8 cellular contexts compared by ENCODE assay signal in genomic region chr1:200620273-200621131, GRCh38. TPM values are rescaled to one million over a fixed set of nuclear protein-coding genes. Genes with fewer than 3 reads are reported as not detected.
A peak's percentile ranks its signal among the peaks of the same experiment; 100 is the strongest.
DNase-seq lines count a peak whose midpoint lies in the region; ATAC-seq and TF ChIP-seq lines count a peak whose summit lies in the region.

TSS of gene KIF14 (minus strand) at chr1:200620751. CDS start at chr1:200618723, 2,028 bp downstream.

- peaks cover 7 to 42% (median 25%) of the 10 kb centered on the region in 4 donors for H3K4me1 Mint-ChIP-seq in CD4-positive, CD25-positive, alpha-beta regulatory T cell

- no peak for TF ChIP-seq CTCF in lower lobe of right lung (IDR thresholded peaks at IDR 0.05)

- peaks cover 5% of the 10 kb centered on the region for H3K27me3 Mint-ChIP-seq in CD4-positive, CD25-positive, alpha-beta regulatory T cell

- ATAC-seq in CD4-positive, CD25-positive, alpha-beta regulatory T cell (ENCODE audit: low read depth in 2 of 2) = peak; percentile 95 to 97
- ATAC-seq in GM19438 (IDR thresholded peaks at IDR 0.05; ENCODE audit: low read depth, unreplicated experiment) (peak; percentile 92), HG03571 (IDR thresholded peaks at IDR 0.05; ENCODE audit: unreplicated experiment) (peak; percentile 89), lower lobe of right lung (peak; percentile 99 to 100)

- peak within 1 kb of the TSS; percentile 90 for H3K4me3 ChIP-seq in CD4-positive, CD25-positive, alpha-beta regulatory T cell (ENCODE audit: low read depth, low read length)
- peak within 1 kb of the TSS; percentile 91 to 95 for H3K4me3 ChIP-seq in duodenal mucosa (ENCODE audit: low read depth in 1 of 2, low read length in 2 of 2)
- H3K4me3 ChIP-seq in lower lobe of right lung = peak within 1 kb of the TSS; percentile 66

- no peaks in the 10 kb centered on the region for H3K9me3 ChIP-seq in CD4-positive, CD25-positive, alpha-beta regulatory T cell (ENCODE audit: control insufficient read depth in 2 of 2, low read length in 2 of 2)
- no peaks in the 10 kb centered on the region for H3K9me3 ChIP-seq in duodenal mucosa (ENCODE audit: control insufficient read depth in 1 of 2, low read length in 2 of 2)
- no peaks in the 10 kb centered on the region for H3K9me3 ChIP-seq in lower lobe of right lung

- no peaks in the 10 kb centered on the region for H3K36me3 ChIP-seq in CD4-positive, CD25-positive, alpha-beta regulatory T cell (ENCODE audit: control insufficient read depth, insufficient read depth, low read length)
- H3K36me3 ChIP-seq in duodenal mucosa (ENCODE audit: control insufficient read depth in 1 of 2, insufficient read depth in 2 of 2, low read length in 2 of 2) (no peaks in the 10 kb centered on the region), lower lobe of right lung (no peaks in the 10 kb centered on the region)

- no peaks in the 10 kb centered on the region for H3K36me3 Mint-ChIP-seq in CD4-positive, CD25-positive, alpha-beta regulatory T cell

- H3K27ac Mint-ChIP-seq in CD4-positive, CD25-positive, alpha-beta regulatory T cell = peak within 1 kb of the TSS; percentile 91 to 98 (median 97)

- no peaks in the 10 kb centered on the region for H3K9me3 Mint-ChIP-seq in CD4-positive, CD25-positive, alpha-beta regulatory T cell

- intact Hi-C loops in lower lobe of right lung (cut with DNase I) = loop anchor here (10.0 kb wide), 1 partner anchor 184 kb away; no protein-coding TSS in a partner anchor

- H3K27me3 ChIP-seq in CD4-positive, CD25-positive, alpha-beta regulatory T cell (ENCODE audit: control insufficient read depth, insufficient read depth, low read length) = no peaks in the 10 kb centered on the region
- H3K27me3 ChIP-seq in duodenal mucosa (ENCODE audit: control insufficient read depth in 1 of 2, insufficient read depth in 2 of 2, low read length in 2 of 2) (no peaks in the 10 kb centered on the region), lower lobe of right lung (ENCODE audit: low read depth) (no peaks in the 10 kb centered on the region)

- peak; percentile 92 to 95 (median 94) for DNase-seq in CD4-positive, CD25-positive, alpha-beta regulatory T cell
- peak; percentile 92 for DNase-seq in NCI-H774 (lab: John Stamatoyannopoulos, UW)
- DNase-seq in activated CD4-positive, alpha-beta T cell treated with anti-CD3 and anti-CD28 coated beads, Interleukin-2, amount 50 U/mL, for 24 hours (ENCODE audit: low read depth in 1 of 2, low spot score in 1 of 2) = peak; percentile 75 to 86
- peak; percentile 97 for DNase-seq in lower lobe of right lung
- peak; percentile 75 to 92 (median 84) for DNase-seq in stimulated activated CD4-positive, alpha-beta T cell treated with anti-CD3 and anti-CD28 coated beads, TNF-alpha, amount 100 ng/mL, for 24 hours (ENCODE audit: low read depth in 3 of 3)

- H3K9ac ChIP-seq in duodenal mucosa (ENCODE audit: low read depth in 1 of 2, low read length in 2 of 2) = peak within 1 kb of the TSS; percentile 69 to 79

- peak within 1 kb of the TSS; percentile 89 to 100 (median 98) for H3K4me3 Mint-ChIP-seq in CD4-positive, CD25-positive, alpha-beta regulatory T cell

- H3K4me1 ChIP-seq in CD4-positive, CD25-positive, alpha-beta regulatory T cell (ENCODE audit: control insufficient read depth, insufficient read depth, low read length, poor library complexity, severe bottlenecking) = peaks cover 23% of the 10 kb centered on the region
- H3K4me1 ChIP-seq in duodenal mucosa (ENCODE audit: control insufficient read depth in 1 of 2, insufficient read depth in 2 of 2, low read length in 2 of 2) = peaks cover 3 to 5% of the 10 kb centered on the region in 2 donors
- peaks cover 18% of the 10 kb centered on the region for H3K4me1 ChIP-seq in lower lobe of right lung

- peak within 1 kb of the TSS; percentile 68 for H3K27ac ChIP-seq in CD4-positive, CD25-positive, alpha-beta regulatory T cell (ENCODE audit: insufficient read depth, low read length, poor library complexity, severe bottlenecking)
- H3K27ac ChIP-seq in duodenal mucosa (ENCODE audit: low read depth, low read length) = no peak within 1 kb of the TSS
- H3K27ac ChIP-seq in lower lobe of right lung = peak within 1 kb of the TSS; percentile 74

RNA-seq across cellular contexts. Expression of gene KIF14, which starts in this region (rescaled TPM):
- 0.59 TPM for total RNA-seq in CD4-positive, CD25-positive, alpha-beta regulatory T cell
- under 1 TPM; 0.10 to 0.44 (median 0.17) TPM for polyA plus RNA-seq in CD4-positive, CD25-positive, alpha-beta regulatory T cell
- total RNA-seq in lower lobe of right lung = 0.44 TPM

Comparison
In these comparisons a context has a peak if more than half of its experiments do, and no peak if none do; other contexts are left out.
1. Peak in DNase-seq, ATAC-seq, H3K4me3 ChIP-seq and H3K27ac ChIP-seq in CD4-positive, CD25-positive, alpha-beta regulatory T cell; RNA of the gene not detected or under 1 TPM.
2. Peak in DNase-seq, ATAC-seq, H3K4me3 ChIP-seq and H3K27ac ChIP-seq in lower lobe of right lung; RNA of the gene not detected or under 1 TPM.